ENCODE assay signal across 9 cellular contexts in genomic region chr19:6271721-6272410, GRCh38. TPM values are rescaled to one million over a fixed set of nuclear protein-coding genes. Genes with fewer than 3 reads are reported as not detected.
DNase-seq lines count a peak whose midpoint lies in the region; ATAC-seq and TF ChIP-seq lines count a peak whose summit lies in the region.
"Had no signal": no experiment of that assay in that cellular context is flagged by ENCODE, and none has a peak within 500 bp of the region (broad histone marks: within the 10 kb centered on the region; RNA-seq: fewer than 3 reads in every experiment).

No MANE protein-coding gene starts in this region.

- H3K36me3 ChIP-seq in brain microvascular endothelial cell (replicated peaks) (peaks cover 12% of the 10 kb centered on the region), skeletal muscle satellite cell (ENCODE audit: insufficient read depth, low read length) (peaks cover 35% of the 10 kb centered on the region)

- DNase-seq in brain microvascular endothelial cell (no peak), iris pigment epithelial cell (ENCODE audit: low read depth) (peak; percentile 69), A172 (ENCODE audit: low spot score) (no peak)
- DNase-seq in activated CD4-positive, alpha-beta T cell treated with anti-CD3 and anti-CD28 coated beads, Interleukin-2, amount 50 U/mL, for 4 hours = no peak
- no peak for DNase-seq in stimulated activated CD4-positive, alpha-beta T cell treated with anti-CD3 and anti-CD28 coated beads, Interleukin-12 subunit alpha, Interleukin-12 subunit beta, amount 100 ng/mL, for 4 hours

- no peaks in the 10 kb centered on the region for H3K9me3 ChIP-seq in skeletal muscle satellite cell (replicated peaks; ENCODE audit: low read length)

- peak; percentile 26 for TF ChIP-seq CTCF in brain microvascular endothelial cell (IDR thresholded peaks at IDR 0.05; ENCODE audit: low read depth, low read length, missing control alignments)

- no peak; the same call in 1 of the 2 replicates for TF ChIP-seq EP300 in Ishikawa (IDR thresholded peaks at IDR 0.05; ENCODE audit: borderline replicate concordance)

- in situ Hi-C loops in brain microvascular endothelial cell (cut with HindIII; ENCODE audit: low pct_ligation_motif_present, low sequenced_read_pairs) = no loop called here

- H3K4me3 ChIP-seq in brain microvascular endothelial cell (ENCODE audit: low read depth, low read length) = no peak overlapping the region
- H3K4me3 ChIP-seq in skeletal muscle satellite cell (ENCODE audit: low read length) = peak overlapping the region; percentile 52

- peaks cover 66% of the 10 kb centered on the region for H3K4me1 ChIP-seq in skeletal muscle satellite cell (ENCODE audit: control insufficient read depth, insufficient read depth, low read length)

- peak overlapping the region; percentile 77 for H3K4me2 ChIP-seq in skeletal muscle satellite cell (ENCODE audit: low read length)
- H3K4me2 ChIP-seq: KMS-11 had no signal

- ATAC-seq in GM21360 (IDR thresholded peaks at IDR 0.05; ENCODE audit: unreplicated experiment) = no peak

- peak overlapping the region; percentile 51 for H3K27ac ChIP-seq in brain microvascular endothelial cell
- H3K27ac ChIP-seq: KMS-11 had no signal

- H3K9ac ChIP-seq in skeletal muscle satellite cell (ENCODE audit: low read depth, low read length) = peak overlapping the region; percentile 75
- H3K9ac ChIP-seq: KMS-11 had no signal

- TF ChIP-seq RAD21 in Ishikawa (IDR thresholded peaks at IDR 0.05; ENCODE audit: low read depth) = no peak

- H3K27me3 ChIP-seq in brain microvascular endothelial cell (replicated peaks) (no peaks in the 10 kb centered on the region), skeletal muscle satellite cell (ENCODE audit: control insufficient read depth, insufficient read depth, low read length) (no peaks in the 10 kb centered on the region)

TF ChIP-seq in Ishikawa, 13 proteins besides CTCF, POLR2A, EP300 and RAD21:
- no peak for TF ChIP-seq CREB1 (IDR thresholded peaks at IDR 0.05; ENCODE audit: low read depth)
- no peak for TF ChIP-seq EGR1 (IDR thresholded peaks at IDR 0.05)
- TF ChIP-seq, protein P1, sequence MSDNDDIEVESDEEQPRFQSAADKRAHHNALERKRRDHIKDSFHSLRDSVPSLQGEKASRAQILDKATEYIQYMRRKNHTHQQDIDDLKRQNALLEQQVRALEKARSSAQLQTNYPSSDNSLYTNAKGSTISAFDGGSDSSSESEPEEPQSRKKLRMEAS (IDR thresholded peaks at IDR 0.05) = peak; percentile 76
- 0 out of 2 replicates have a peak, but pooled peaks have one; percentile 16 for TF ChIP-seq TAF1 (IDR thresholded peaks at IDR 0.05; ENCODE audit: low read depth)
- peak; percentile 35; the same call in 1 of the 2 replicates for TF ChIP-seq USF1 (IDR thresholded peaks at IDR 0.05)
- TF ChIP-seq NFIC (IDR thresholded peaks at IDR 0.05) = peak; percentile 49; the same call in 1 of the 2 replicates
- TF ChIP-seq CEBPB (IDR thresholded peaks at IDR 0.05) = no peak
- TF ChIP-seq TCF12 (IDR thresholded peaks at IDR 0.05; ENCODE audit: low read depth) = 0 out of 2 replicates have a peak, but pooled peaks have one; percentile 29
- no peak for TF ChIP-seq FOXM1 (IDR thresholded peaks at IDR 0.05; ENCODE audit: borderline replicate concordance, low read depth)
- TF ChIP-seq TEAD4 (IDR thresholded peaks at IDR 0.05) = peak; percentile 16; the same call in 1 of the 2 replicates
- 0 out of 2 replicates have a peak, but pooled peaks have one; percentile 26 for TF ChIP-seq YY1 (IDR thresholded peaks at IDR 0.05; ENCODE audit: low read depth)
- TF ChIP-seq REST (IDR thresholded peaks at IDR 0.05; ENCODE audit: low read depth) = no peak
- TF ChIP-seq ZBTB7A (IDR thresholded peaks at IDR 0.05; ENCODE audit: low read depth) = 0 out of 2 replicates have a peak, but pooled peaks have one; percentile 23

RNA-seq across cellular contexts. Expression of gene MLLT1, which starts 7.9 kb away (rescaled TPM):
- 10.9 and 12.2 TPM in 2 replicates for total RNA-seq in skeletal muscle satellite cell (2012; rRNA removed)
- 14.4 and 16.1 TPM in 2 replicates for total RNA-seq in A172 (2014; rRNA removed; shearing (Covaris generic))
